Comparison of ENCODE assay signal across 21 cellular contexts in the genomic region with DNA sequence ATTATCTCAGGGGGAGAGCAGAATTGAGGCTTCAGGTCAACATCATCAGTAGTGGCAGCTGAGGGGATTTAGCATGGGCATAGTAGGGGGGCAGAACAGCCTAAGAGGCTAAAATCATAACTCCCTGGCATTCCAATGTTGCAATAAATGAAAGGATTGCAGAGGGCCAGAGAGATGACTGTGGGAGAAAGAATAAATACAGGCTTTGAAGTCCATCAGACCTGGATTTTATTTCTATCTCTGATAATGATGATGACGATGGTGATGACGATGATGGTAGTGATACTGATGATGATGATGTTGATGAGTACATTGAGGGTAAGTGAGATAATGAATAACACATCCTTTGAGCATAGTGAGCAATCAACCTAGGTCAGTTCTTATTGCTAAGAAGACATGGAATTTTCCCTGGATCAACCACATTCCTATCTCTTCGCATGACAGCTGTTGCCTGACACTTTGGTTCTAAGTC.
DNase-seq lines count a peak whose midpoint lies in the region; ATAC-seq and TF ChIP-seq lines count a peak whose summit lies in the region.
"Had no signal": no experiment of that assay in that cellular context is flagged by ENCODE, and none has a peak within 500 bp of the region (broad histone marks: within the 10 kb centered on the region; RNA-seq: fewer than 3 reads in every experiment).

No MANE protein-coding gene starts in this region.

- H3K27ac Mint-ChIP-seq in activated naive CD4-positive, alpha-beta T cell treated with anti-CD3 and anti-CD28 coated beads for 36 hours = no peak overlapping the region
- H3K27ac Mint-ChIP-seq: activated naive CD8-positive, alpha-beta T cell treated with anti-CD3 and anti-CD28 coated beads, Interleukin-2, amount 10 ng/mL, durations not matched to agents 7 days and 5 days had no signal

- peaks cover 11% of the 10 kb centered on the region for H3K36me3 ChIP-seq in mesendoderm (ENCODE audit: control insufficient read depth, insufficient read depth, low read length)
- H3K36me3 ChIP-seq: HAP-1, spleen, uterus had no signal

- no peak overlapping the region for H3K23ac ChIP-seq in mesendoderm (ENCODE audit: low read length)

- H2BK120ac ChIP-seq in mesendoderm (ENCODE audit: low read depth, low read length) = no peak overlapping the region

- H3K4me1 Mint-ChIP-seq in activated naive CD4-positive, alpha-beta T cell treated with anti-CD3 and anti-CD28 coated beads for 36 hours (ENCODE audit: low read depth) = no peaks in the 10 kb centered on the region
- H3K4me1 Mint-ChIP-seq: activated naive CD8-positive, alpha-beta T cell treated with anti-CD3 and anti-CD28 coated beads, Interleukin-2, amount 10 ng/mL, durations not matched to agents 7 days and 5 days had no signal

- no peak overlapping the region for H2BK5ac ChIP-seq in mesendoderm (ENCODE audit: low read length)

- no peaks in the 10 kb centered on the region for H3K27me3 Mint-ChIP-seq in activated naive CD4-positive, alpha-beta T cell treated with anti-CD3 and anti-CD28 coated beads for 36 hours (ENCODE audit: low read depth)
- H3K27me3 Mint-ChIP-seq: activated naive CD8-positive, alpha-beta T cell treated with anti-CD3 and anti-CD28 coated beads, Interleukin-2, amount 10 ng/mL, durations not matched to agents 7 days and 5 days had no signal

- no peak overlapping the region for H3K27ac ChIP-seq in mesendoderm (ENCODE audit: low read depth, low read length)
- H3K27ac ChIP-seq: spleen, uterus had no signal

- H3K79me1 ChIP-seq in mesendoderm (ENCODE audit: low read length) = peaks cover 4% of the 10 kb centered on the region

- DNase-seq in AG09319 (ENCODE audit: extremely low read depth, low read depth) = peak; percentile 0
- DNase-seq in HS-5 (ENCODE audit: low read depth) = peak; percentile 2
- peak; percentile 25 for DNase-seq in choroid plexus epithelial cell (ENCODE audit: low read depth)
- peak; percentile 58 for DNase-seq in mesendoderm
- DNase-seq in activated naive CD4-positive, alpha-beta T cell treated with anti-CD3 and anti-CD28 coated beads for 36 hours = no peak
- no peak for DNase-seq in activated T-cell treated with anti-CD3 and anti-CD28 coated beads, Interleukin-2, amount 50 U/mL, for 48 hours
- DNase-seq: activated CD4-positive, alpha-beta T cell treated with anti-CD3 and anti-CD28 coated beads for 1 hour; activated naive CD8-positive, alpha-beta T cell treated with anti-CD3 and anti-CD28 coated beads, Interleukin-2, amount 10 ng/mL, durations not matched to agents 7 days and 5 days; AML-193; Caco-2; cortex of kidney; foreskin melanocyte; left cardiac atrium; midbrain; NCI-H2029; NCI-H510A treated with DMSO at 0.1 percent for 48 hours; spleen; uterus had no signal

- no peak overlapping the region for H2BK15ac ChIP-seq in mesendoderm (replicated peaks; ENCODE audit: low read depth)

- H3K36me3 Mint-ChIP-seq in activated naive CD4-positive, alpha-beta T cell treated with anti-CD3 and anti-CD28 coated beads for 36 hours (ENCODE audit: low read depth) = no peaks in the 10 kb centered on the region
- H3K36me3 Mint-ChIP-seq: activated naive CD8-positive, alpha-beta T cell treated with anti-CD3 and anti-CD28 coated beads, Interleukin-2, amount 10 ng/mL, durations not matched to agents 7 days and 5 days had no signal

- H2AK5ac ChIP-seq in mesendoderm (ENCODE audit: low read length) = no peak overlapping the region

- H3K4me3 ChIP-seq in choroid plexus epithelial cell (ENCODE audit: low read depth, low read length) = no peak overlapping the region
- H3K4me3 ChIP-seq in mesendoderm (ENCODE audit: low read length) = no peak overlapping the region
- H3K4me3 ChIP-seq: HAP-1, spleen, uterus had no signal

- H3K4me1 ChIP-seq in mesendoderm (ENCODE audit: control insufficient read depth, low read depth, low read length) = peaks cover 3% of the 10 kb centered on the region
- H3K4me1 ChIP-seq: Caco-2, HAP-1, spleen, uterus had no signal

- H3K4me3 Mint-ChIP-seq in activated naive CD4-positive, alpha-beta T cell treated with anti-CD3 and anti-CD28 coated beads for 36 hours = no peak overlapping the region
- H3K4me3 Mint-ChIP-seq: activated naive CD8-positive, alpha-beta T cell treated with anti-CD3 and anti-CD28 coated beads, Interleukin-2, amount 10 ng/mL, durations not matched to agents 7 days and 5 days had no signal

- H4K5ac ChIP-seq in mesendoderm (ENCODE audit: low read length) = no peak overlapping the region

- H3K27me3 ChIP-seq in mesendoderm (ENCODE audit: insufficient read depth, low read length, poor library complexity) = no peaks in the 10 kb centered on the region
- H3K27me3 ChIP-seq: spleen, uterus had no signal

- H3K4me2 ChIP-seq in mesendoderm (ENCODE audit: low read length) = no peak overlapping the region

- no peak for ATAC-seq in HG03139 (IDR thresholded peaks at IDR 0.05; ENCODE audit: unreplicated experiment)
- no peak for ATAC-seq in GM19455 (IDR thresholded peaks at IDR 0.05; ENCODE audit: unreplicated experiment)

- WGBS in mesendoderm (ENCODE audit: extremely low coverage, insufficient coverage, low lambda C conversion rate) = no CpG with 5 or more reads among the region's 3 CpGs

- H3K79me2 ChIP-seq in mesendoderm (ENCODE audit: control insufficient read depth, insufficient read depth, low read length) = peaks cover 11% of the 10 kb centered on the region

- H3K56ac ChIP-seq in mesendoderm (ENCODE audit: low read length) = no peak overlapping the region

- H3K18ac ChIP-seq in mesendoderm (ENCODE audit: low read length) = no peak overlapping the region

- H3K9me3 Mint-ChIP-seq in activated naive CD4-positive, alpha-beta T cell treated with anti-CD3 and anti-CD28 coated beads for 36 hours = peaks cover 3% of the 10 kb centered on the region
- H3K9me3 Mint-ChIP-seq: activated naive CD8-positive, alpha-beta T cell treated with anti-CD3 and anti-CD28 coated beads, Interleukin-2, amount 10 ng/mL, durations not matched to agents 7 days and 5 days had no signal

- H3K9ac ChIP-seq in mesendoderm (ENCODE audit: low read length) = no peak overlapping the region

- intact Hi-C loops in activated naive CD4-positive, alpha-beta T cell treated with anti-CD3 and anti-CD28 coated beads for 36 hours (cut with micrococcal nuclease) = no loop called here

- TF ChIP-seq CTCF in AG09319 (IDR thresholded peaks at IDR 0.05; ENCODE audit: low read depth, low read length) (no peak), choroid plexus epithelial cell (conservative IDR thresholded peaks at IDR 0.05; ENCODE audit: low read depth, low read length) (no peak)

- CTCF ChIA-PET in activated naive CD4-positive, alpha-beta T cell treated with anti-CD3 and anti-CD28 coated beads for 36 hours (lab: Charles Lee) = no interaction called here

- no peak overlapping the region for H4K8ac ChIP-seq in mesendoderm (ENCODE audit: low read depth, low read length)

- no peak overlapping the region for H3K4ac ChIP-seq in mesendoderm (ENCODE audit: low read depth, low read length)

Comparison
In these comparisons a context has a peak if more than half of its experiments do, and no peak if none do; other contexts are left out.
1. DNase-seq: peak in AG09319 (single experiment), HS-5 (single experiment), choroid plexus epithelial cell (single experiment) and mesendoderm (single experiment); none in activated naive CD4-positive, alpha-beta T cell treated with anti-CD3 and anti-CD28 coated beads for 36 hours (single experiment) and activated T-cell treated with anti-CD3 and anti-CD28 coated beads, Interleukin-2, amount 50 U/mL, for 48 hours (0 of 2).